1 cellular context compared by ENCODE assay signal in the genomic region with DNA sequence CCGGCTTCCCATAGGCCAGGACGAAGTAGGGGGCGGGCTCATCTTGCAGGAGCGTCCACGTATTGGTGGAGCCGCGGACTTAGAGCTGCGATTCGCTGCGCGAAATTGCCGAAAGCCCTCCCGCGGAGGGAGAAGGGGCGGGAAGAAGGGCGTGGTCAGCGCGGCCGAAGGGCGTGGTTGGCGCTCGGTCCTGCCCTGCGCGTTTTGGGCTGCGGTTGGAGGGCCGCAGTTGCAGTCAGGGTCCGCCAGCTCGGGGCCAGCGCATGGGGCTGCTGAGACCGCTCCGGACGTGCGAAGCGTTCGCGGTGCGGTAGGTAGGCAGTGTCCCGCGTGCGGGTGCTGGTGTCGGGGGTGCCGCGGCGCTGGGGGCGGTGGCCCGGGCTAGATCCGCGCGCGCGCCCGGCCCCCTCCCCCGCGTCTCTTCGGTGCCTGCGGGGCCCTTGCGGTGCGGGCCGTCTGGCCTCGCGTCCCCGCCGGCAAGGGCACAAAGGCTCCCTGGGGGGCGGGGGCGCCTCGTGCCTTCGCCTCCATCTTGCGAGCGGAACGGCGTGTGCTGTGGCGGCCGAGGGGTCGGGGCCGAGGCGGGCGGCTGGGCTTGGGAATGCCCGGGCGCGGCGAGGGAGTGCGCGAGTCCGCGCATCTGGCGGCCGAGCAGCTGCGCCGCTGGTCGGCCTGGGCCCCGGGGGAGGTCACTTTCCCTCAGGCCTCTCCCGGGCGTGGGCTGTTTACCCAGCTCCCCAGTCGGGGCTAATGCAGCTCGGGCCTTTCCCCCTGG.
TF ChIP-seq lines count a peak whose summit lies in the region.

A gene with protein sequence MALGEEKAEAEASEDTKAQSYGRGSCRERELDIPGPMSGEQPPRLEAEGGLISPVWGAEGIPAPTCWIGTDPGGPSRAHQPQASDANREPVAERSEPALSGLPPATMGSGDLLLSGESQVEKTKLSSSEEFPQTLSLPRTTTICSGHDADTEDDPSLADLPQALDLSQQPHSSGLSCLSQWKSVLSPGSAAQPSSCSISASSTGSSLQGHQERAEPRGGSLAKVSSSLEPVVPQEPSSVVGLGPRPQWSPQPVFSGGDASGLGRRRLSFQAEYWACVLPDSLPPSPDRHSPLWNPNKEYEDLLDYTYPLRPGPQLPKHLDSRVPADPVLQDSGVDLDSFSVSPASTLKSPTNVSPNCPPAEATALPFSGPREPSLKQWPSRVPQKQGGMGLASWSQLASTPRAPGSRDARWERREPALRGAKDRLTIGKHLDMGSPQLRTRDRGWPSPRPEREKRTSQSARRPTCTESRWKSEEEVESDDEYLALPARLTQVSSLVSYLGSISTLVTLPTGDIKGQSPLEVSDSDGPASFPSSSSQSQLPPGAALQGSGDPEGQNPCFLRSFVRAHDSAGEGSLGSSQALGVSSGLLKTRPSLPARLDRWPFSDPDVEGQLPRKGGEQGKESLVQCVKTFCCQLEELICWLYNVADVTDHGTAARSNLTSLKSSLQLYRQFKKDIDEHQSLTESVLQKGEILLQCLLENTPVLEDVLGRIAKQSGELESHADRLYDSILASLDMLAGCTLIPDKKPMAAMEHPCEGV (plus strand): TSS at position 202 of the 775 bp plus-strand sequence. CDS start 13,029 bp downstream, outside the sequence.

TF ChIP-seq in SK-N-SH, 30 proteins besides CTCF, POLR2A, EP300 and RAD21 (continued from another document):
- TF ChIP-seq, protein P1, sequence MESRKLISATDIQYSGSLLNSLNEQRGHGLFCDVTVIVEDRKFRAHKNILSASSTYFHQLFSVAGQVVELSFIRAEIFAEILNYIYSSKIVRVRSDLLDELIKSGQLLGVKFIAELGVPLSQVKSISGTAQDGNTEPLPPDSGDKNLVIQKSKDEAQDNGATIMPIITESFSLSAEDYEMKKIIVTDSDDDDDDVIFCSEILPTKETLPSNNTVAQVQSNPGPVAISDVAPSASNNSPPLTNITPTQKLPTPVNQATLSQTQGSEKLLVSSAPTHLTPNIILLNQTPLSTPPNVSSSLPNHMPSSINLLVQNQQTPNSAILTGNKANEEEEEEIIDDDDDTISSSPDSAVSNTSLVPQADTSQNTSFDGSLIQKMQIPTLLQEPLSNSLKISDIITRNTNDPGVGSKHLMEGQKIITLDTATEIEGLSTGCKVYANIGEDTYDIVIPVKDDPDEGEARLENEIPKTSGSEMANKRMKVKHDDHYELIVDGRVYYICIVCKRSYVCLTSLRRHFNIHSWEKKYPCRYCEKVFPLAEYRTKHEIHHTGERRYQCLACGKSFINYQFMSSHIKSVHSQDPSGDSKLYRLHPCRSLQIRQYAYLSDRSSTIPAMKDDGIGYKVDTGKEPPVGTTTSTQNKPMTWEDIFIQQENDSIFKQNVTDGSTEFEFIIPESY (IDR thresholded peaks at IDR 0.05; ENCODE audit: borderline replicate concordance, low read depth): no peak
- TF ChIP-seq EZH2phosphoT487 (IDR thresholded peaks at IDR 0.05; ENCODE audit: borderline replicate concordance, low read depth): no peak
- no peak for TF ChIP-seq YY1 (IDR thresholded peaks at IDR 0.05; ENCODE audit: low read depth)
- no peak for TF ChIP-seq RCOR1 (IDR thresholded peaks at IDR 0.05; ENCODE audit: low read length)
- TF ChIP-seq RFX5 (IDR thresholded peaks at IDR 0.05; ENCODE audit: low read length): peak; percentile 49; the same call in 1 of the 2 replicates
- TF ChIP-seq JUND (IDR thresholded peaks at IDR 0.05): no peak
- TF ChIP-seq, protein P2, sequence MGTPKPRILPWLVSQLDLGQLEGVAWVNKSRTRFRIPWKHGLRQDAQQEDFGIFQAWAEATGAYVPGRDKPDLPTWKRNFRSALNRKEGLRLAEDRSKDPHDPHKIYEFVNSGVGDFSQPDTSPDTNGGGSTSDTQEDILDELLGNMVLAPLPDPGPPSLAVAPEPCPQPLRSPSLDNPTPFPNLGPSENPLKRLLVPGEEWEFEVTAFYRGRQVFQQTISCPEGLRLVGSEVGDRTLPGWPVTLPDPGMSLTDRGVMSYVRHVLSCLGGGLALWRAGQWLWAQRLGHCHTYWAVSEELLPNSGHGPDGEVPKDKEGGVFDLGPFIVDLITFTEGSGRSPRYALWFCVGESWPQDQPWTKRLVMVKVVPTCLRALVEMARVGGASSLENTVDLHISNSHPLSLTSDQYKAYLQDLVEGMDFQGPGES (IDR thresholded peaks at IDR 0.05; ENCODE audit: low read depth, low read length): peak; percentile 59
- no peak for TF ChIP-seq FOXJ3 (CRISPR knock-in tag; IDR thresholded peaks at IDR 0.05)
- TF ChIP-seq POLR2AphosphoS5 (IDR thresholded peaks at IDR 0.05; ENCODE audit: low read depth, low read length): peak; percentile 85
- TF ChIP-seq TCF12 (IDR thresholded peaks at IDR 0.05): no peak
- TF ChIP-seq NFIC (IDR thresholded peaks at IDR 0.05; ENCODE audit: borderline replicate concordance): no peak
- 0 out of 2 replicates have a peak, but pooled peaks have one; percentile 20 for TF ChIP-seq GATA2 (CRISPR knock-in tag; IDR thresholded peaks at IDR 0.05)
- no peak for TF ChIP-seq MEF2A (IDR thresholded peaks at IDR 0.05; ENCODE audit: borderline replicate concordance, low read depth)
- TF ChIP-seq, protein P3, sequence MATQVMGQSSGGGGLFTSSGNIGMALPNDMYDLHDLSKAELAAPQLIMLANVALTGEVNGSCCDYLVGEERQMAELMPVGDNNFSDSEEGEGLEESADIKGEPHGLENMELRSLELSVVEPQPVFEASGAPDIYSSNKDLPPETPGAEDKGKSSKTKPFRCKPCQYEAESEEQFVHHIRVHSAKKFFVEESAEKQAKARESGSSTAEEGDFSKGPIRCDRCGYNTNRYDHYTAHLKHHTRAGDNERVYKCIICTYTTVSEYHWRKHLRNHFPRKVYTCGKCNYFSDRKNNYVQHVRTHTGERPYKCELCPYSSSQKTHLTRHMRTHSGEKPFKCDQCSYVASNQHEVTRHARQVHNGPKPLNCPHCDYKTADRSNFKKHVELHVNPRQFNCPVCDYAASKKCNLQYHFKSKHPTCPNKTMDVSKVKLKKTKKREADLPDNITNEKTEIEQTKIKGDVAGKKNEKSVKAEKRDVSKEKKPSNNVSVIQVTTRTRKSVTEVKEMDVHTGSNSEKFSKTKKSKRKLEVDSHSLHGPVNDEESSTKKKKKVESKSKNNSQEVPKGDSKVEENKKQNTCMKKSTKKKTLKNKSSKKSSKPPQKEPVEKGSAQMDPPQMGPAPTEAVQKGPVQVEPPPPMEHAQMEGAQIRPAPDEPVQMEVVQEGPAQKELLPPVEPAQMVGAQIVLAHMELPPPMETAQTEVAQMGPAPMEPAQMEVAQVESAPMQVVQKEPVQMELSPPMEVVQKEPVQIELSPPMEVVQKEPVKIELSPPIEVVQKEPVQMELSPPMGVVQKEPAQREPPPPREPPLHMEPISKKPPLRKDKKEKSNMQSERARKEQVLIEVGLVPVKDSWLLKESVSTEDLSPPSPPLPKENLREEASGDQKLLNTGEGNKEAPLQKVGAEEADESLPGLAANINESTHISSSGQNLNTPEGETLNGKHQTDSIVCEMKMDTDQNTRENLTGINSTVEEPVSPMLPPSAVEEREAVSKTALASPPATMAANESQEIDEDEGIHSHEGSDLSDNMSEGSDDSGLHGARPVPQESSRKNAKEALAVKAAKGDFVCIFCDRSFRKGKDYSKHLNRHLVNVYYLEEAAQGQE (IDR thresholded peaks at IDR 0.05; ENCODE audit: low read depth, low read length): 0 out of 2 replicates have a peak, but pooled peaks have one; percentile 36
- no peak for TF ChIP-seq FOSL2 (IDR thresholded peaks at IDR 0.05; ENCODE audit: borderline replicate concordance, low read depth)
- TF ChIP-seq RXRA (IDR thresholded peaks at IDR 0.05; ENCODE audit: borderline replicate concordance, low read depth): no peak
- peak; percentile 14; the same call in 1 of the 2 replicates for TF ChIP-seq SIN3A (IDR thresholded peaks at IDR 0.05; ENCODE audit: borderline replicate concordance, low read depth, low read length)
